Comparison of ENCODE assay signal across 19 cellular contexts in genomic region chr17:47266782-47267181, GRCh38. TPM values are rescaled to one million over a fixed set of nuclear protein-coding genes. Genes with fewer than 3 reads are reported as not detected.
DNase-seq lines count a peak whose midpoint lies in the region; ATAC-seq and TF ChIP-seq lines count a peak whose summit lies in the region.
"Had no signal": no experiment of that assay in that cellular context is flagged by ENCODE, and none has a peak within 500 bp of the region (broad histone marks: within the 10 kb centered on the region; RNA-seq: fewer than 3 reads in every experiment).

No MANE protein-coding gene starts in this region.

- no TSS peak for BruUV-seq in PC-3 (replicated peaks; lab: Mats Ljungman, UMichigan)

- H3K27ac ChIP-seq in PC-3 (ENCODE audit: low read length) = peak overlapping the region; percentile 65
- H3K27ac ChIP-seq in mesodermal cell (ENCODE audit: low read depth, low read length, severe bottlenecking) = peak overlapping the region; percentile 79
- peak overlapping the region; percentile 47 to 70 (median 61) for H3K27ac ChIP-seq in transverse colon
- H3K27ac ChIP-seq: cardiac muscle cell had no signal

- ATAC-seq in PC-3 = no peak
- ATAC-seq: stimulated activated naive CD8-positive, alpha-beta T cell treated with anti-CD3 and anti-CD28 coated beads, Interleukin-15, amount 100 ng/mL, for 72 hours had no signal

- no peak for TF ChIP-seq EP300 in transverse colon (IDR thresholded peaks at IDR 0.05; ENCODE audit: low read depth)

- H3K79me2 ChIP-seq in PC-3 (ENCODE audit: low read length) = no peaks in the 10 kb centered on the region

- intact Hi-C loops in PC-3 (cut with micrococcal nuclease) (no loop called here), transverse colon (cut with DNase I; ENCODE audit: low total_unique reads) (no loop called here)

- H3K27me3 ChIP-seq in PC-3 (ENCODE audit: low read length) = no peaks in the 10 kb centered on the region
- H3K27me3 ChIP-seq in transverse colon = no peaks in the 10 kb centered on the region
- H3K27me3 ChIP-seq: cardiac muscle cell, right atrium auricular region had no signal

- CTCF ChIA-PET in PC-3 (lab: Charles Lee) = no interaction called here

- H3K4me1 ChIP-seq in PC-3 (ENCODE audit: insufficient read depth, low read length) = peaks cover 32% of the 10 kb centered on the region
- peaks cover 17% of the 10 kb centered on the region for H3K4me1 ChIP-seq in mesodermal cell (ENCODE audit: control insufficient read depth, insufficient read depth, low read length, poor library complexity, severe bottlenecking)
- peaks cover 14 to 54% (median 22%) of the 10 kb centered on the region in 4 donors for H3K4me1 ChIP-seq in transverse colon

- no peak overlapping the region for H3K4me3 ChIP-seq in PC-3 (ENCODE audit: low read length)
- no peak overlapping the region for H3K4me3 ChIP-seq in choroid plexus epithelial cell (ENCODE audit: low read depth, low read length)
- H3K4me3 ChIP-seq in mesodermal cell (ENCODE audit: extremely low read depth, insufficient read depth, low read length, poor library complexity, severe bottlenecking) = no peak overlapping the region
- no peak overlapping the region for H3K4me3 ChIP-seq in transverse colon
- H3K4me3 ChIP-seq: cardiac muscle cell, esophagus squamous epithelium, right atrium auricular region had no signal

- H2AFZ ChIP-seq in PC-3 (ENCODE audit: low read length) = no peak overlapping the region

- no peak for TF ChIP-seq POLR2A in transverse colon (IDR thresholded peaks at IDR 0.05)

- 85 to 86% methylated on average over 6 of the region's 6 CpGs for WGBS in mesodermal cell (ENCODE audit: insufficient coverage in 2 of 2), 2 experiments
- WGBS in transverse colon (ENCODE audit: low coverage in 1 of 2), 2 donors = 83 to 100% methylated on average over 1 to 6 of the region's 6 CpGs

- H3K36me3 ChIP-seq in PC-3 (ENCODE audit: low read depth, low read length) (no peaks in the 10 kb centered on the region), mesodermal cell (ENCODE audit: control insufficient read depth, insufficient read depth, low read length) (no peaks in the 10 kb centered on the region), transverse colon (no peaks in the 10 kb centered on the region)
- H3K36me3 ChIP-seq: cardiac muscle cell, esophagus squamous epithelium, right atrium auricular region had no signal

- H3F3A ChIP-seq in PC-3 (ENCODE audit: low read length, unreplicated experiment) = no peaks in the 10 kb centered on the region

- no peak for DNase-seq in PC-3
- peak; percentile 57 for DNase-seq in choroid plexus epithelial cell (ENCODE audit: low read depth)
- DNase-seq in transverse colon = no peak
- no peak for DNase-seq in DMS114 treated with DMSO at 0.1 percent for 48 hours (lab: John Stamatoyannopoulos, UW; ENCODE audit: unreplicated experiment)
- no peak for DNase-seq in medulla oblongata (ENCODE audit: extremely low spot score)
- no peak for DNase-seq in activated CD4-positive, alpha-beta T cell treated with anti-CD3 and anti-CD28 coated beads, Interleukin-2, amount 50 U/mL, for 1 hour
- DNase-seq: activated CD4-positive, alpha-beta T cell treated with anti-CD3 and anti-CD28 coated beads for 4 hours; activated naive CD4-positive, alpha-beta T cell treated with anti-CD3 and anti-CD28 coated beads, Interleukin-2, amount 50 U/mL, for 16 hours; Caco-2; esophagus squamous epithelium; NCI-H2081 treated with DMSO at 0.1 percent for 48 hours; NCI-H524 treated with DMSO at 0.1 percent for 48 hours; stimulated activated naive CD8-positive, alpha-beta T cell treated with anti-CD3 and anti-CD28 coated beads, Interleukin-15, amount 100 ng/mL, for 72 hours had no signal

- peak overlapping the region; percentile 28 for H3K4me2 ChIP-seq in PC-3 (ENCODE audit: low read length)

- POLR2A ChIA-PET in PC-3 (lab: Charles Lee; ENCODE audit: unreplicated experiment) = interaction anchor here (0.6 kb wide), 1 partner anchor 27 kb away, joined by 3 read pairs; no protein-coding TSS in a partner anchor

- H3K9me3 ChIP-seq in PC-3 (ENCODE audit: low read length) (no peaks in the 10 kb centered on the region), mesodermal cell (ENCODE audit: control insufficient read depth, low read length) (peaks cover 10% of the 10 kb centered on the region), transverse colon (no peaks in the 10 kb centered on the region)
- H3K9me3 ChIP-seq: esophagus squamous epithelium, right atrium auricular region had no signal

- no peak for TF ChIP-seq CTCF in PC-3 (conservative IDR thresholded peaks at IDR 0.05; ENCODE audit: low read depth, low read length)
- TF ChIP-seq CTCF in choroid plexus epithelial cell (conservative IDR thresholded peaks at IDR 0.05; ENCODE audit: low read depth, low read length) = no peak
- no peak for TF ChIP-seq CTCF in transverse colon (IDR thresholded peaks at IDR 0.05)

- in situ Hi-C loops in transverse colon (cut with MboI; ENCODE audit: low pct_ligation_motif_present in 1 of 4, low pct_unique_long_range_greater_than_20kb in 1 of 4, low sequenced_read_pairs in 3 of 4) = no loop called here

- no peaks in the 10 kb centered on the region for H3K9me2 ChIP-seq in PC-3 (replicated peaks; ENCODE audit: low read length)

- no peaks in the 10 kb centered on the region for H4K20me1 ChIP-seq in PC-3 (ENCODE audit: low read length)

- peak overlapping the region; percentile 22 for H3K9ac ChIP-seq in PC-3 (ENCODE audit: low read length)

RNA-seq across cellular contexts. Expression of gene ITGB3, which starts 13.2 kb away (rescaled TPM):
- 0.36 and 0.69 TPM in 2 replicates for total RNA-seq in PC-3 (2014; rRNA removed)
- polyA plus RNA-seq in mesodermal cell (2013, experiment 1 of 2) = 1.1 TPM
- 0.40 TPM for polyA plus RNA-seq in mesodermal cell (2013, experiment 2 of 2)
- 10 to 100 TPM in 1 of 4 donors, 1 to 10 TPM in 3; 7.9 to 26.3 (median 8.6) TPM for total RNA-seq in transverse colon
- total RNA-seq: OCI-LY7 had no signal

RNA-seq across cellular contexts. Expression of gene EFCAB13, which starts 57.0 kb away (rescaled TPM):
- total RNA-seq in PC-3 (2014; rRNA removed) (1.2 and 2.7 TPM in 2 replicates), transverse colon (10 to 100 TPM in 1 of 4 donors, 1 to 10 TPM in 3; 6.0 to 12.7 (median 8.1) TPM)
- 0.48 TPM for polyA plus RNA-seq in mesodermal cell (2013, experiment 1 of 2)
- polyA plus RNA-seq in mesodermal cell (2013, experiment 2 of 2) = 1.2 TPM

RNA-seq across cellular contexts. Expression of gene MYL4, which starts 57.6 kb away (rescaled TPM):
- total RNA-seq in PC-3 (2014; rRNA removed) = 1.6 and 2.2 TPM in 2 replicates
- polyA plus RNA-seq in mesodermal cell (2013, experiment 1 of 2) = 46.6 TPM
- polyA plus RNA-seq in mesodermal cell (2013, experiment 2 of 2) = 36.6 TPM
- not detected for total RNA-seq in transverse colon
- total RNA-seq: Caco-2, esophagus squamous epithelium, kidney epithelial cell had no signal
- polyA plus RNA-seq: IgD-negative memory B cell had no signal
